16 cellular contexts compared by ENCODE assay signal in the genomic region with DNA sequence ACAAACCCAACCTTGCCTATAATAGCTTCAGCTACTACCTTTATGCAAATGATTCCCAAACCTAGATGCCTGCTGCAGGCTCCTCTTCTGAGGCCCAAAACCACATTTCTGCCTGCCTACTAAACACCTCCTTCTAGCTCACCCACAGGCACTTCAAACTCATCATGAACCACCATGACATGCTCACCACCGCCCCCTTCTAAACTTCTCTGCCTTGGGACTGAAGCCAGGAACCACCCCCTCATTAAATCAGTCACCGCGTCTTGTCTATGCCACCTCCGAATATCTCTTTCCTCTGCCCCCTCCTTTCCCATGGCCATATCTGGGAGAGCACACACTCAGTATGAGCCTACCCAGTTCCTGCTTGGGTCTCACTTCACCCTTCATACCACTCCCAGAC.
"Had no signal": no experiment of that assay in that cellular context is flagged by ENCODE, and none has a peak within 500 bp of the region (broad histone marks: within the 10 kb centered on the region; RNA-seq: fewer than 3 reads in every experiment).

No MANE protein-coding gene starts in this region.

- H3K9me3 ChIP-seq: ascending aorta, lower lobe of right lung, tibial artery had no signal

- H3K27ac Mint-ChIP-seq: activated CD4-positive, alpha-beta T cell treated with anti-CD3 and anti-CD28 coated beads, Interleukin-2, amount 10 ng/mL, durations not matched to agents 24 days and 14 days; activated CD8-positive, alpha-beta T cell treated with anti-CD3 and anti-CD28 coated beads for 36 hours; activated naive CD4-positive, alpha-beta T cell treated with anti-CD3 and anti-CD28 coated beads, Interleukin-2, amount 10 ng/mL, durations not matched to agents 7 days and 5 days; activated T-cell treated with anti-CD3 and anti-CD28 coated beads, Interleukin-2, amount 50 U/mL, for 24 hours; natural killer cell had no signal

- H3K36me3 ChIP-seq: ascending aorta, lower lobe of right lung, tibial artery had no signal

- H3K27ac ChIP-seq: ascending aorta, lower lobe of right lung, tibial artery had no signal

- ATAC-seq: activated CD8-positive, alpha-beta T cell treated with anti-CD3 and anti-CD28 coated beads for 36 hours; lower lobe of right lung; natural killer cell had no signal

- H3K36me3 Mint-ChIP-seq: activated naive CD4-positive, alpha-beta T cell treated with anti-CD3 and anti-CD28 coated beads, Interleukin-2, amount 10 ng/mL, durations not matched to agents 7 days and 5 days; natural killer cell had no signal

- H3K9me3 Mint-ChIP-seq: activated naive CD4-positive, alpha-beta T cell treated with anti-CD3 and anti-CD28 coated beads, Interleukin-2, amount 10 ng/mL, durations not matched to agents 7 days and 5 days; activated T-cell treated with anti-CD3 and anti-CD28 coated beads, Interleukin-2, amount 50 U/mL, for 24 hours; natural killer cell had no signal

- H3K4me3 ChIP-seq: ascending aorta, lower lobe of right lung, tibial artery had no signal

- H3K27me3 Mint-ChIP-seq: activated CD4-positive, alpha-beta T cell treated with anti-CD3 and anti-CD28 coated beads, Interleukin-2, amount 10 ng/mL, durations not matched to agents 24 days and 14 days had no signal

- H3K4me1 ChIP-seq: lower lobe of right lung had no signal

- H3K27me3 ChIP-seq: ascending aorta, tibial artery had no signal

- DNase-seq: activated CD4-positive, alpha-beta T cell treated with anti-CD3 and anti-CD28 coated beads, Interleukin-2, amount 10 ng/mL, durations not matched to agents 24 days and 14 days; activated CD8-positive, alpha-beta T cell treated with anti-CD3 and anti-CD28 coated beads for 36 hours; activated naive CD4-positive, alpha-beta T cell treated with anti-CD3 and anti-CD28 coated beads, Interleukin-2, amount 10 ng/mL, durations not matched to agents 7 days and 5 days; activated T-cell treated with anti-CD3 and anti-CD28 coated beads, Interleukin-2, amount 50 U/mL, for 24 hours; dermis blood vessel endothelial cell; effector memory CD4-positive, alpha-beta T cell; foreskin fibroblast; hippocampal formation; lower lobe of right lung; natural killer cell; stimulated activated CD4-positive, alpha-beta T cell treated with anti-CD3 and anti-CD28 coated beads, Interleukin-12 subunit alpha, Interleukin-12 subunit beta, amount 100 ng/mL, for 4 hours; stimulated activated CD4-positive, alpha-beta T cell treated with anti-CD3 and anti-CD28 coated beads, Interleukin-1b, Interleukin-23, amount 100 ng/mL, for 48 hours; stimulated activated CD8-positive, alpha-beta memory T cell treated with anti-CD3 and anti-CD28 coated beads, Interleukin-4, amount 100 ng/mL, for 48 hours; stimulated activated naive CD4-positive, alpha-beta T cell treated with Interleukin-2 at 50 U/mL for 16 hours; tibial artery had no signal

- H3K4me3 Mint-ChIP-seq: activated CD4-positive, alpha-beta T cell treated with anti-CD3 and anti-CD28 coated beads, Interleukin-2, amount 10 ng/mL, durations not matched to agents 24 days and 14 days; activated CD8-positive, alpha-beta T cell treated with anti-CD3 and anti-CD28 coated beads for 36 hours; activated naive CD4-positive, alpha-beta T cell treated with anti-CD3 and anti-CD28 coated beads, Interleukin-2, amount 10 ng/mL, durations not matched to agents 7 days and 5 days; activated T-cell treated with anti-CD3 and anti-CD28 coated beads, Interleukin-2, amount 50 U/mL, for 24 hours; natural killer cell had no signal

- H3K4me1 Mint-ChIP-seq: activated naive CD4-positive, alpha-beta T cell treated with anti-CD3 and anti-CD28 coated beads, Interleukin-2, amount 10 ng/mL, durations not matched to agents 7 days and 5 days had no signal
